In the genomic region with DNA sequence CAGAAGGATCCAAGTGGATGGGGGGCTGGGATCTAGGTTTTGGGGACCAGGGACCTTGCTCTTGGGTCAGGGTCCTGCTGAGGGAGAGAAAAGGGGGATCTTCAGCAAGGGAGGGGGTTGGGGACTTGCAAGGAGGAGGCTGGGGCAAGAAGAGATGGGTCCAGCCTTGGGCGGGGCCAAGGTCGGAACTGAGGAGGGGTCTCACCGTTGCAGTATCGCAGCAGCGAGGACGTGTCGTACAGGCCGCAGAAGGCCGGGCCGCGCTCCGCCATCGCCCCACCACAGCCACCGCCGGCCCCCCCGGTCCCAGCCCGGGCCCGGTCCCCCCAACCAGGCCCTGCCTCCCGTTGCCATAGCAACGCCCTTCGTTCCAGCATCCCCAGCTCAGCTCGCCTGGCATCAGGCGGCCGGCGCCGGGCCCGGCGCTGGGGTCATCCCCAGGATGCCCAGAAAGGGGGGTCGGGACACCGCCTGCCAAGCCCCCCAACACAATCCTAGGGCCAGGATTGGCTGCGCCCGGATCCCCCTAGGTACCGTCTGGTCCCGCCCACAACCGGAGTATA, we compare ENCODE assay signal across 9 cellular contexts. TPM values are rescaled to one million over a fixed set of nuclear protein-coding genes. Genes with fewer than 3 reads are reported as not detected.
A peak's percentile ranks its signal among the peaks of the same experiment; 100 is the strongest.
DNase-seq lines count a peak whose midpoint lies in the region; ATAC-seq, FAIRE-seq and TF ChIP-seq lines count a peak whose summit lies in the region.
"Had no signal": no experiment of that assay in that cellular context is flagged by ENCODE, and none has a peak within 500 bp of the region (broad histone marks: within the 10 kb centered on the region; RNA-seq: fewer than 3 reads in every experiment).

No MANE protein-coding gene starts in this region.

- H2AFZ ChIP-seq in IMR-90 (replicated peaks; ENCODE audit: low read length, poor library complexity) = peak overlapping the region; percentile 84
- H2AFZ ChIP-seq in K562 (ENCODE audit: low read depth, low read length) = peak overlapping the region; percentile 93

- no peak overlapping the region for H3K27ac ChIP-seq in IMR-90 (ENCODE audit: insufficient read depth, low read length)
- no peak overlapping the region for H3K27ac ChIP-seq in K562 (ENCODE audit: extremely low read depth, low read depth, low read length)

- peak overlapping the region; percentile 43; the same call in 1 of the 2 replicates for H2AK5ac ChIP-seq in IMR-90 (ENCODE audit: low read depth, low read length)

- TF ChIP-seq RAD21 in IMR-90 (IDR thresholded peaks at IDR 0.05; ENCODE audit: low read length) (no peak), K562 (CRISPR knock-in tag; conservative IDR thresholded peaks at IDR 0.05 in 1 of 2, IDR thresholded peaks at IDR 0.05 in 1 of 2) (no peak)

- H4K8ac ChIP-seq in IMR-90 (ENCODE audit: low read depth in 2 of 2, low read length in 2 of 2) = no peak overlapping the region

- intact Hi-C loops in IMR-90 (cut with micrococcal nuclease) (no loop called here), K562 (cut with micrococcal nuclease) (no loop called here)

- 0 out of 4 replicates have a peak, but pooled peaks cover 0 to 5% of the 10 kb centered on the region in 2 experiments for H3K79me1 ChIP-seq in IMR-90 (ENCODE audit: low read depth in 1 of 2, low read length in 2 of 2)

- TF ChIP-seq POLR2A in IMR-90 (IDR thresholded peaks at IDR 0.05; ENCODE audit: low read depth, low read length) = no peak
- no peak for TF ChIP-seq POLR2A in K562 (conservative IDR thresholded peaks at IDR 0.05)

- no peak overlapping the region for H2BK120ac ChIP-seq in IMR-90 (ENCODE audit: low read depth, low read length)

- peaks cover 3% of the 10 kb centered on the region; the same call in 1 of the 2 replicates for H4K20me1 ChIP-seq in IMR-90 (ENCODE audit: insufficient read depth, low read length)
- H4K20me1 ChIP-seq in K562 (replicated peaks; ENCODE audit: control insufficient read depth, insufficient read depth, low read length) = no peaks in the 10 kb centered on the region

- no peak overlapping the region for H3K14ac ChIP-seq in IMR-90 (replicated peaks; ENCODE audit: low read depth, low read length)

- ATAC-seq in IMR-90 (ENCODE audit: low read depth) = peak; percentile 3
- ATAC-seq in K562 = no peak
- ATAC-seq in GM18519 (IDR thresholded peaks at IDR 0.05; ENCODE audit: low FRiP score, unreplicated experiment) = no peak
- no peak for ATAC-seq in HG02759 (IDR thresholded peaks at IDR 0.05; ENCODE audit: unreplicated experiment)

- H3K9me3 ChIP-seq in IMR-90 (ENCODE audit: control insufficient read depth, insufficient read depth, low read length) (no peaks in the 10 kb centered on the region), K562 (replicated peaks; ENCODE audit: control insufficient read depth, insufficient read depth, low read depth, low read length) (no peaks in the 10 kb centered on the region)

- TF ChIP-seq EP300 in K562 (IDR thresholded peaks at IDR 0.05; ENCODE audit: low read length) = no peak

- H3K9me1 ChIP-seq in IMR-90 (ENCODE audit: insufficient read depth, low read length) (no peaks in the 10 kb centered on the region), K562 (ENCODE audit: control insufficient read depth, insufficient read depth, low read length) (no peaks in the 10 kb centered on the region)

- H3K9ac ChIP-seq in IMR-90 (ENCODE audit: low read depth, low read length) (no peak overlapping the region), K562 (ENCODE audit: insufficient read depth in 1 of 2, low read depth in 2 of 2, low read length in 2 of 2) (no peak overlapping the region)

- WGBS in IMR-90 (ENCODE audit: extremely low coverage in 2 of 2, insufficient read length in 1 of 2), 2 experiments = 13% methylated on average over 14 of the region's 35 CpGs; no CpG with 5 or more reads in 1 of the 2 experiments
- 13% methylated on average over 23 of the region's 35 CpGs for WGBS in K562 (ENCODE audit: insufficient coverage, low coverage, missing lambda C conversion rate)

- H3K18ac ChIP-seq in IMR-90 (ENCODE audit: low read depth, low read length) = no peak overlapping the region

- H3K4me3 ChIP-seq in AG04449 (ENCODE audit: low read depth, low read length) (peak overlapping the region; percentile 63), IMR-90 (ENCODE audit: insufficient read depth, low read depth, low read length) (peak overlapping the region; percentile 44), K562 (peak overlapping the region; percentile 41)

- no peak overlapping the region for H2BK5ac ChIP-seq in IMR-90 (ENCODE audit: low read depth, low read length, poor library complexity, severe bottlenecking)

- H3K4me1 ChIP-seq in IMR-90 (ENCODE audit: control insufficient read depth, insufficient read depth, low read length) = peaks cover 10% of the 10 kb centered on the region
- H3K4me1 ChIP-seq in K562 (replicated peaks in 1 of 2; ENCODE audit: control insufficient read depth in 2 of 2, insufficient read depth in 2 of 2, low read length in 2 of 2) = peaks cover 20 to 44% of the 10 kb centered on the region in 2 experiments

- H3K4me2 ChIP-seq in IMR-90 (ENCODE audit: low read depth, low read length) (peak overlapping the region; percentile 67; the same call in 1 of the 2 replicates), K562 (ENCODE audit: insufficient read depth, low read length) (peak overlapping the region; percentile 79)

- no TSS peak for BruUV-seq in IMR-90 (replicated peaks; lab: Mats Ljungman, UMichigan)
- no TSS peak for BruUV-seq in K562 (replicated peaks; lab: Mats Ljungman, UMichigan)

- H3K27me3 ChIP-seq in IMR-90 (ENCODE audit: control insufficient read depth, insufficient read depth, low read length) (no peaks in the 10 kb centered on the region; the same call in 1 of the 2 replicates), K562 (ENCODE audit: control insufficient read depth in 2 of 2, insufficient read depth in 2 of 2, low read length in 2 of 2) (no peaks in the 10 kb centered on the region)

- no peak for DNase-seq in AG04449 (ENCODE audit: low read depth, low spot score)
- DNase-seq in IMR-90 = no peak
- no peak for DNase-seq in K562 (ENCODE audit: extremely low read depth in 1 of 4, low spot score in 3 of 4)
- DNase-seq in middle frontal gyrus (ENCODE audit: extremely low spot score, low spot score) = peak; percentile 95
- no peak for DNase-seq in NCI-H1930 (lab: John Stamatoyannopoulos, UW)
- DNase-seq in G401 (ENCODE audit: low spot score) = no peak

- dilution Hi-C loops in IMR-90 (cut with HindIII; ENCODE audit: low sequenced_read_pairs, unreplicated experiment) = no loop called here

- no peak overlapping the region for H2AK9ac ChIP-seq in IMR-90 (replicated peaks; ENCODE audit: low read depth, low read length, poor library complexity)

- no peak overlapping the region for H3K56ac ChIP-seq in IMR-90 (ENCODE audit: extremely low read depth, insufficient read depth, low read length)

- H3K23ac ChIP-seq in IMR-90 (ENCODE audit: low read depth, low read length) = no peak overlapping the region

- H3K36me3 ChIP-seq in IMR-90 (ENCODE audit: control insufficient read depth, insufficient read depth, low read length) (no peaks in the 10 kb centered on the region), K562 (ENCODE audit: control insufficient read depth, insufficient read depth, low read length) (no peaks in the 10 kb centered on the region)

- CTCF ChIA-PET in AG04449 (lab: Yijun Ruan, JAX) (interaction anchor here (0.7 to 6.3 kb wide), 14 partner anchors 14 to 205 kb away, joined by 3 to 67 read pairs (median 4); partner anchors contain the start of gene QPCTL), IMR-90 (lab: Yijun Ruan, JAX) (no interaction called here), K562 (lab: Yijun Ruan, JAX; ENCODE audit: low intra/inter-chr PET ratio) (interaction anchor here (4.6 kb wide), 1 partner anchor 121 kb away, joined by 34 read pairs; no protein-coding TSS in a partner anchor)

- H3K79me2 ChIP-seq in K562 (ENCODE audit: control insufficient read depth, insufficient read depth, low read length) = no peaks in the 10 kb centered on the region

- H4K5ac ChIP-seq in IMR-90 (ENCODE audit: low read depth, low read length) = no peak overlapping the region

- FAIRE-seq in K562 (lab: Jason Lieb, UNC) = no peak

- H2BK15ac ChIP-seq in IMR-90 (ENCODE audit: low read depth, low read length) = no peak overlapping the region

- H2BK20ac ChIP-seq in IMR-90 (ENCODE audit: low read depth, low read length) = no peak overlapping the region

- H4K91ac ChIP-seq in IMR-90 (ENCODE audit: insufficient read depth, low read depth, low read length) = no peak overlapping the region

- H3K4ac ChIP-seq in IMR-90 (ENCODE audit: low read depth, low read length) = no peak overlapping the region

- TF ChIP-seq CTCF in AG04449 (IDR thresholded peaks at IDR 0.05; ENCODE audit: insufficient read depth, low read length, missing control alignments) = no peak
- TF ChIP-seq CTCF in IMR-90 (conservative IDR thresholded peaks at IDR 0.05; ENCODE audit: low read depth, low read length) = no peak
- TF ChIP-seq CTCF in K562 (IDR thresholded peaks at IDR 0.05 in 2 of 3, conservative IDR thresholded peaks at IDR 0.05 in 1 of 3; ENCODE audit: insufficient read depth in 2 of 3, low read depth in 1 of 3, low read length in 3 of 3) = no peak

- POLR2A ChIA-PET in AG04449 (lab: Yijun Ruan, JAX) = interaction anchor here (1.0 kb wide), 2 partner anchors 38 to 61 kb away, joined by 4 to 5 read pairs; no protein-coding TSS in a partner anchor
- POLR2A ChIA-PET in IMR-90 (lab: Charles Lee; ENCODE audit: unreplicated experiment) = no interaction called here
- POLR2A ChIA-PET in K562 (lab: Yijun Ruan, JAX) = interaction anchor here (0.7 to 1.4 kb wide), 4 partner anchors 24 to 178 kb away, joined by 3 to 12 read pairs (median 5); partner anchors contain the start of gene FOSB

- in situ Hi-C loops in IMR-90 (cut with MboI; ENCODE audit: low sequenced_read_pairs) (loop anchor here (10.0 kb wide), 1 partner anchor 120 kb away; no protein-coding TSS in a partner anchor), K562 (cut with MboI) (no loop called here), G401 (cut with HindIII; ENCODE audit: low sequenced_read_pairs) (no loop called here)

RNA-seq across cellular contexts. Expression of gene EML2, which starts 6.0 kb away (rescaled TPM):
- 11.1 and 11.8 TPM in 2 replicates for total RNA-seq in IMR-90 (2012; rRNA removed)
- polyA plus RNA-seq in IMR-90 (2012; rRNA removed) = 25.3 and 26.0 TPM in 2 replicates
- 16.1 and 17.7 TPM in 2 replicates for polyA plus RNA-seq in IMR-90 (2012; cell fraction: cytosol; rRNA removed)
- polyA plus RNA-seq in IMR-90 (2012; cell fraction: nucleus; rRNA removed; ENCODE audit: low replicate concordance) = 126 and 168 TPM in 2 replicates
- total RNA-seq in K562 (2011; cell fraction: chromatin; rRNA removed; ENCODE audit: low replicate concordance) = 111 and 247 TPM in 2 replicates
- total RNA-seq in K562 (2011; cell fraction: nucleolus; rRNA removed) = 153 and 167 TPM in 2 replicates
- total RNA-seq in K562 (2011; cell fraction: nucleoplasm; rRNA removed) = 116 and 121 TPM in 2 replicates
- total RNA-seq in K562 (2014; rRNA removed) = 38.8 and 45.0 TPM in 2 replicates
- 13.0 and 16.7 TPM in 2 replicates for total RNA-seq in K562 (2014; rRNA removed; fragmentation: Illumina TruSeq; extraction: Trizol)
- 19.6 and 21.6 TPM in 2 replicates for total RNA-seq in K562 (2015; rRNA removed; fragmentation: Illumina TruSeq; extraction: Trizol)
- 56.3 and 69.6 TPM in 2 replicates for total RNA-seq in K562 (2021)
- polyA plus RNA-seq in K562 (2011; rRNA removed) = 24.8 and 42.3 TPM in 2 replicates
- 33.6 and 35.3 TPM in 2 replicates for polyA plus RNA-seq in K562 (2011; cell fraction: cytosol; rRNA removed)
- 183 and 277 TPM in 2 replicates for polyA plus RNA-seq in K562 (2011; cell fraction: nucleus; rRNA removed)
- 52.0 and 83.3 TPM in 2 replicates for polyA plus RNA-seq in K562 (2012)
- 30.7 and 40.9 TPM in 2 replicates for polyA plus RNA-seq in K562 (2014; fragmentation: Illumina TruSeq; extraction: Trizol)
- polyA plus RNA-seq in K562 (2014; fragmentation: Nextera tagmentation; extraction: Ambion mirVana) = 1 to 10 TPM; 2.6 to 2.7 TPM
- 50.9 and 53.9 TPM in 2 replicates for polyA plus RNA-seq in K562 (2014; rRNA removed)
- polyA minus RNA-seq in K562 (2011; rRNA and poly(A)+ RNA removed) = 17.6 and 20.1 TPM in 2 replicates
- 23.7 and 26.5 TPM in 2 replicates for polyA minus RNA-seq in K562 (2011; cell fraction: cytosol; rRNA and poly(A)+ RNA removed)
- 41.0 and 43.9 TPM in 2 replicates for polyA minus RNA-seq in K562 (2011; cell fraction: nucleus; rRNA and poly(A)+ RNA removed)
- total RNA-seq in G401 (2014; rRNA removed; shearing (Covaris generic)) = 34.5 and 52.9 TPM in 2 replicates

RNA-seq across cellular contexts. Expression of gene GIPR, which starts 22.9 kb away (rescaled TPM):
- 0.18 and 0.28 TPM in 2 replicates for total RNA-seq in IMR-90 (2012; rRNA removed)
- 0.63 and 1.2 TPM in 2 replicates for polyA plus RNA-seq in IMR-90 (2012; rRNA removed)
- polyA plus RNA-seq in IMR-90 (2012; cell fraction: cytosol; rRNA removed) = 0.35 and 0.55 TPM in 2 replicates
- polyA plus RNA-seq in IMR-90 (2012; cell fraction: nucleus; rRNA removed; ENCODE audit: low replicate concordance) = 13.9 and 14.7 TPM in 2 replicates
- total RNA-seq in K562 (2011; cell fraction: chromatin; rRNA removed; ENCODE audit: low replicate concordance) = 167 and 311 TPM in 2 replicates
- 156 and 157 TPM in 2 replicates for total RNA-seq in K562 (2011; cell fraction: nucleolus; rRNA removed)
- total RNA-seq in K562 (2011; cell fraction: nucleoplasm; rRNA removed) = 157 and 215 TPM in 2 replicates
- total RNA-seq in K562 (2014; rRNA removed) = 12.7 and 14.9 TPM in 2 replicates
- total RNA-seq in K562 (2014; rRNA removed; fragmentation: Illumina TruSeq; extraction: Trizol) = 13.4 and 13.6 TPM in 2 replicates
- total RNA-seq in K562 (2015; rRNA removed; fragmentation: Illumina TruSeq; extraction: Trizol) = 19.6 and 19.8 TPM in 2 replicates
- 21.7 and 24.4 TPM in 2 replicates for total RNA-seq in K562 (2021)
- 10.7 and 14.0 TPM in 2 replicates for polyA plus RNA-seq in K562 (2011; rRNA removed)
- 5.8 and 6.6 TPM in 2 replicates for polyA plus RNA-seq in K562 (2011; cell fraction: cytosol; rRNA removed)
- 109 and 181 TPM in 2 replicates for polyA plus RNA-seq in K562 (2011; cell fraction: nucleus; rRNA removed)
- polyA plus RNA-seq in K562 (2012) = 31.1 and 55.4 TPM in 2 replicates
- polyA plus RNA-seq in K562 (2014; fragmentation: Illumina TruSeq; extraction: Trizol) = 12.7 and 16.9 TPM in 2 replicates
- polyA plus RNA-seq in K562 (2014; fragmentation: Nextera tagmentation; extraction: Ambion mirVana) = 1 to 10 TPM; 2.2 to 2.5 TPM
- polyA plus RNA-seq in K562 (2014; rRNA removed) = 26.3 and 26.8 TPM in 2 replicates
- 13.2 and 19.1 TPM in 2 replicates for polyA minus RNA-seq in K562 (2011; rRNA and poly(A)+ RNA removed)
- polyA minus RNA-seq in K562 (2011; cell fraction: cytosol; rRNA and poly(A)+ RNA removed) = 7.3 and 11.5 TPM in 2 replicates
- polyA minus RNA-seq in K562 (2011; cell fraction: nucleus; rRNA and poly(A)+ RNA removed) = 49.4 and 54.7 TPM in 2 replicates
- 4.2 and 8.0 TPM in 2 replicates for total RNA-seq in G401 (2014; rRNA removed; shearing (Covaris generic))

RNA-seq across cellular contexts. Expression of gene GPR4, which starts 43.1 kb away (rescaled TPM):
- not detected in 2 replicates for total RNA-seq in IMR-90 (2012; rRNA removed)
- 0.02 and 0.04 TPM in 2 replicates for polyA plus RNA-seq in IMR-90 (2012; rRNA removed)
- 0.02 and 0.07 TPM in 2 replicates for polyA plus RNA-seq in IMR-90 (2012; cell fraction: cytosol; rRNA removed)
- 0.16 and 0.17 TPM in 2 replicates for polyA plus RNA-seq in IMR-90 (2012; cell fraction: nucleus; rRNA removed; ENCODE audit: low replicate concordance)
- total RNA-seq in K562 (2011; cell fraction: chromatin; rRNA removed; ENCODE audit: low replicate concordance) = 0.12 TPM in 2 replicates
- not detected in 2 replicates for total RNA-seq in K562 (2011; cell fraction: nucleolus; rRNA removed)
- not detected in 2 replicates for total RNA-seq in K562 (2011; cell fraction: nucleoplasm; rRNA removed)
- total RNA-seq in K562 (2014; rRNA removed) = not detected in 2 replicates
- total RNA-seq in K562 (2014; rRNA removed; fragmentation: Illumina TruSeq; extraction: Trizol) = not detected in 2 replicates
- not detected in 2 replicates for total RNA-seq in K562 (2015; rRNA removed; fragmentation: Illumina TruSeq; extraction: Trizol)
- total RNA-seq in K562 (2021) = 0.07 and 0.09 TPM in 2 replicates
- 0.03 TPM in 1 of 2 replicates, not detected in the other for polyA plus RNA-seq in K562 (2011; rRNA removed)
- polyA plus RNA-seq in K562 (2011; cell fraction: cytosol; rRNA removed) = 0.03 TPM in 1 of 2 replicates, not detected in the other
- 0.06 TPM in 2 replicates for polyA plus RNA-seq in K562 (2011; cell fraction: nucleus; rRNA removed)
- 0.16 and 0.21 TPM in 2 replicates for polyA plus RNA-seq in K562 (2012)
- 0.04 and 0.12 TPM in 2 replicates for polyA plus RNA-seq in K562 (2014; fragmentation: Illumina TruSeq; extraction: Trizol)
- polyA plus RNA-seq in K562 (2014; fragmentation: Nextera tagmentation; extraction: Ambion mirVana) = not detected
- 0.03 TPM in 1 of 2 replicates, not detected in the other for polyA plus RNA-seq in K562 (2014; rRNA removed)
- not detected in 2 replicates for polyA minus RNA-seq in K562 (2011; rRNA and poly(A)+ RNA removed)
- polyA minus RNA-seq in K562 (2011; cell fraction: cytosol; rRNA and poly(A)+ RNA removed) = not detected in 2 replicates
- polyA minus RNA-seq in K562 (2011; cell fraction: nucleus; rRNA and poly(A)+ RNA removed) = 0.13 TPM in 1 of 2 replicates, not detected in the other
- total RNA-seq in G401 (2014; rRNA removed; shearing (Covaris generic)) = 0.14 TPM in 1 of 2 replicates, not detected in the other
- total RNA-seq: kidney epithelial cell had no signal

RNA-seq across cellular contexts. Expression of gene SNRPD2, which starts 46.6 kb away (rescaled TPM):
- total RNA-seq in IMR-90 (2012; rRNA removed) (877 and 974 TPM in 2 replicates), K562 (2014; rRNA removed) (1,029 and 1,092 TPM in 2 replicates), K562 (2014; rRNA removed; fragmentation: Illumina TruSeq; extraction: Trizol) (793 and 886 TPM in 2 replicates), K562 (2015; rRNA removed; fragmentation: Illumina TruSeq; extraction: Trizol) (677 and 728 TPM in 2 replicates), K562 (2021) (1,103 and 1,199 TPM in 2 replicates)
- polyA plus RNA-seq in IMR-90 (2012; rRNA removed) (587 and 623 TPM in 2 replicates), K562 (2011; rRNA removed) (1,538 and 1,599 TPM in 2 replicates), K562 (2014; fragmentation: Illumina TruSeq; extraction: Trizol) (781 and 861 TPM in 2 replicates), K562 (2014; fragmentation: Nextera tagmentation; extraction: Ambion mirVana) (1,000 to 10,000 TPM; 3,747 to 4,411 TPM), K562 (2014; rRNA removed) (1,021 and 1,290 TPM in 2 replicates)
- polyA plus RNA-seq in IMR-90 (2012; cell fraction: cytosol; rRNA removed) = 388 and 831 TPM in 2 replicates
- 88.5 and 316 TPM in 2 replicates for polyA plus RNA-seq in IMR-90 (2012; cell fraction: nucleus; rRNA removed; ENCODE audit: low replicate concordance)
- 50.0 and 52.6 TPM in 2 replicates for total RNA-seq in K562 (2011; cell fraction: chromatin; rRNA removed; ENCODE audit: low replicate concordance)
- total RNA-seq in K562 (2011; cell fraction: nucleolus; rRNA removed) = 163 and 171 TPM in 2 replicates
- 148 and 206 TPM in 2 replicates for total RNA-seq in K562 (2011; cell fraction: nucleoplasm; rRNA removed)
- polyA plus RNA-seq in K562 (2011; cell fraction: cytosol; rRNA removed) = 691 and 802 TPM in 2 replicates
- 342 and 554 TPM in 2 replicates for polyA plus RNA-seq in K562 (2011; cell fraction: nucleus; rRNA removed)
- polyA plus RNA-seq in K562 (2012) = 738 and 818 TPM in 2 replicates
- polyA minus RNA-seq in K562 (2011; rRNA and poly(A)+ RNA removed) = 280 and 301 TPM in 2 replicates
- polyA minus RNA-seq in K562 (2011; cell fraction: cytosol; rRNA and poly(A)+ RNA removed) = 111 and 125 TPM in 2 replicates
- polyA minus RNA-seq in K562 (2011; cell fraction: nucleus; rRNA and poly(A)+ RNA removed) = 38.4 and 110 TPM in 2 replicates
- total RNA-seq in G401 (2014; rRNA removed; shearing (Covaris generic)) = 394 and 514 TPM in 2 replicates

RNA-seq across cellular contexts. Expression of gene QPCTL, which starts 47.3 kb away (rescaled TPM):
- total RNA-seq in IMR-90 (2012; rRNA removed) (6.6 and 7.8 TPM in 2 replicates), K562 (2014; rRNA removed) (22.3 and 25.1 TPM in 2 replicates), K562 (2014; rRNA removed; fragmentation: Illumina TruSeq; extraction: Trizol) (7.2 and 9.2 TPM in 2 replicates), K562 (2015; rRNA removed; fragmentation: Illumina TruSeq; extraction: Trizol) (7.4 and 7.5 TPM in 2 replicates), K562 (2021) (29.4 and 31.3 TPM in 2 replicates)
- polyA plus RNA-seq in IMR-90 (2012; rRNA removed) (11.5 and 12.1 TPM in 2 replicates), K562 (2011; rRNA removed) (12.7 and 24.3 TPM in 2 replicates), K562 (2014; fragmentation: Illumina TruSeq; extraction: Trizol) (14.2 and 17.9 TPM in 2 replicates), K562 (2014; fragmentation: Nextera tagmentation; extraction: Ambion mirVana) (1 to 10 TPM in 1 of 2 experiments, under 1 TPM in 1; 0.99 to 1.6 TPM), K562 (2014; rRNA removed) (21.1 and 25.9 TPM in 2 replicates)
- 7.4 and 10.5 TPM in 2 replicates for polyA plus RNA-seq in IMR-90 (2012; cell fraction: cytosol; rRNA removed)
- 14.3 and 20.0 TPM in 2 replicates for polyA plus RNA-seq in IMR-90 (2012; cell fraction: nucleus; rRNA removed; ENCODE audit: low replicate concordance)
- 21.6 and 47.1 TPM in 2 replicates for total RNA-seq in K562 (2011; cell fraction: chromatin; rRNA removed; ENCODE audit: low replicate concordance)
- total RNA-seq in K562 (2011; cell fraction: nucleolus; rRNA removed) = 66.6 and 72.4 TPM in 2 replicates
- 43.8 and 47.6 TPM in 2 replicates for total RNA-seq in K562 (2011; cell fraction: nucleoplasm; rRNA removed)
- polyA plus RNA-seq in K562 (2011; cell fraction: cytosol; rRNA removed) = 28.9 and 37.9 TPM in 2 replicates
- 66.3 and 85.9 TPM in 2 replicates for polyA plus RNA-seq in K562 (2011; cell fraction: nucleus; rRNA removed)
- polyA plus RNA-seq in K562 (2012) = 19.5 and 24.1 TPM in 2 replicates
- 8.8 and 10.7 TPM in 2 replicates for polyA minus RNA-seq in K562 (2011; rRNA and poly(A)+ RNA removed)
- 13.4 and 16.7 TPM in 2 replicates for polyA minus RNA-seq in K562 (2011; cell fraction: cytosol; rRNA and poly(A)+ RNA removed)
- 11.1 and 12.7 TPM in 2 replicates for polyA minus RNA-seq in K562 (2011; cell fraction: nucleus; rRNA and poly(A)+ RNA removed)
- total RNA-seq in G401 (2014; rRNA removed; shearing (Covaris generic)) = 28.5 and 32.9 TPM in 2 replicates
